8 cellular contexts compared by ENCODE assay signal in genomic region chr4:78517050-78517652, GRCh38. TPM values are rescaled to one million over a fixed set of nuclear protein-coding genes. Genes with fewer than 3 reads are reported as not detected.
DNase-seq lines count a peak whose midpoint lies in the region; ATAC-seq and TF ChIP-seq lines count a peak whose summit lies in the region.

No MANE protein-coding gene starts in this region.

- no peaks in the 10 kb centered on the region for H3K4me1 Mint-ChIP-seq in Calu3 (ENCODE audit: low read depth, unreplicated experiment)
- no peaks in the 10 kb centered on the region for H3K4me1 Mint-ChIP-seq in T-helper 2 cell treated with Interferon-gamma antibody and Interleukin-4, amounts not matched to agents 5 μg/mL and 100 μg/mL, for 36 hours (ENCODE audit: low read depth)

- H3K4me3 Mint-ChIP-seq in Calu3 (ENCODE audit: low read depth, unreplicated experiment), result no peak overlapping the region
- H3K4me3 Mint-ChIP-seq in T-helper 2 cell treated with Interferon-gamma antibody and Interleukin-4, amounts not matched to agents 5 μg/mL and 100 μg/mL, for 36 hours, result no peak overlapping the region

- intact Hi-C loops in Calu3 (cut with micrococcal nuclease; ENCODE audit: unreplicated experiment), result loop anchor here (1.0 to 10.0 kb wide), 4 partner anchors 92 to 558 kb away; no protein-coding TSS in a partner anchor

- TF ChIP-seq CTCF in Calu3 (IDR thresholded peaks at IDR 0.05; ENCODE audit: unreplicated experiment) (peak; percentile 24), WERI-Rb-1 (IDR thresholded peaks at IDR 0.05; ENCODE audit: low read depth, low read length) (peak; percentile 24; the same call in 1 of the 2 replicates), GM20000 (IDR thresholded peaks at IDR 0.05; ENCODE audit: extremely low read depth, missing control alignments) (no peak), omental fat pad (IDR thresholded peaks at IDR 0.05) (no peak)

- no TSS peak for BruUV-seq in Calu3 (replicated peaks; lab: Mats Ljungman, UMichigan)

- H3K27me3 Mint-ChIP-seq in Calu3 (ENCODE audit: unreplicated experiment), result no peaks in the 10 kb centered on the region
- peaks cover 7% of the 10 kb centered on the region for H3K27me3 Mint-ChIP-seq in T-helper 2 cell treated with Interferon-gamma antibody and Interleukin-4, amounts not matched to agents 5 μg/mL and 100 μg/mL, for 36 hours (ENCODE audit: low read depth)

- no peak for ATAC-seq in omental fat pad (ENCODE audit: low FRiP score)

- no peak overlapping the region for H3K27ac ChIP-seq in WERI-Rb-1

- H3K27ac Mint-ChIP-seq in Calu3 (ENCODE audit: unreplicated experiment), result no peak overlapping the region
- H3K27ac Mint-ChIP-seq in T-helper 2 cell treated with Interferon-gamma antibody and Interleukin-4, amounts not matched to agents 5 μg/mL and 100 μg/mL, for 36 hours, result no peak overlapping the region

- H3K27me3 ChIP-seq in WERI-Rb-1 (ENCODE audit: insufficient read depth, low read depth, severe bottlenecking), result no peaks in the 10 kb centered on the region

- no peaks in the 10 kb centered on the region for H3K9me3 ChIP-seq in WERI-Rb-1 (ENCODE audit: severe bottlenecking)

- H3K9me3 Mint-ChIP-seq in Calu3 (ENCODE audit: low read depth, unreplicated experiment), result no peaks in the 10 kb centered on the region
- no peaks in the 10 kb centered on the region for H3K9me3 Mint-ChIP-seq in T-helper 2 cell treated with Interferon-gamma antibody and Interleukin-4, amounts not matched to agents 5 μg/mL and 100 μg/mL, for 36 hours

- no peak overlapping the region for H3K4me3 ChIP-seq in WERI-Rb-1 (ENCODE audit: low read depth, low read length)

- H3K36me3 Mint-ChIP-seq in Calu3 (ENCODE audit: insufficient read depth, unreplicated experiment), result peaks cover 6% of the 10 kb centered on the region
- H3K36me3 Mint-ChIP-seq in T-helper 2 cell treated with Interferon-gamma antibody and Interleukin-4, amounts not matched to agents 5 μg/mL and 100 μg/mL, for 36 hours (ENCODE audit: low read depth), result no peaks in the 10 kb centered on the region

- DNase-seq in Calu3, result no peak
- DNase-seq in KBM-7, result peak; percentile 58
- no peak for DNase-seq in WERI-Rb-1
- DNase-seq in iris pigment epithelial cell (ENCODE audit: low read depth), result peak; percentile 48
- DNase-seq in GM20000 (ENCODE audit: low spot score), result no peak
- no peak for DNase-seq in stimulated activated CD4-positive, alpha-beta T cell treated with anti-CD3 and anti-CD28 coated beads, Interleukin-4, amount 100 ng/mL, for 24 hours
- no peak for DNase-seq in omental fat pad (ENCODE audit: low spot score)
- DNase-seq in T-helper 2 cell treated with Interferon-gamma antibody and Interleukin-4, amounts not matched to agents 5 μg/mL and 100 μg/mL, for 36 hours (ENCODE audit: low spot score), result no peak

- in situ Hi-C loops in KBM-7 (cut with MboI; ENCODE audit: low pct_unique_long_range_greater_than_20kb, low sequenced_read_pairs), result no loop called here

- no peaks in the 10 kb centered on the region for H3K36me3 ChIP-seq in WERI-Rb-1

- CTCF ChIA-PET in Calu3 (lab: Charles Lee), result interaction anchor here (1.2 kb wide), 1 partner anchor 458 kb away, joined by 7 read pairs; no protein-coding TSS in a partner anchor

RNA-seq across cellular contexts. Expression of gene ANXA3, which starts 34.4 kb away (rescaled TPM):
- total RNA-seq in Calu3 (2022) (158 and 188 TPM in 2 replicates), omental fat pad (100 to 1,000 TPM in 2 of 4 donors, 10 to 100 TPM in 2; 76.3 to 217 (median 105) TPM)

Comparison
In these comparisons a context has a peak if more than half of its experiments do, and no peak if none do; other contexts are left out.
1. DNase-seq: peak in KBM-7 (single experiment) and iris pigment epithelial cell (single experiment); none in Calu3 (single experiment), WERI-Rb-1 (single experiment), GM20000 (single experiment), stimulated activated CD4-positive, alpha-beta T cell treated with anti-CD3 and anti-CD28 coated beads, Interleukin-4, amount 100 ng/mL, for 24 hours (single experiment), omental fat pad (single experiment) and T-helper 2 cell treated with Interferon-gamma antibody and Interleukin-4, amounts not matched to agents 5 μg/mL and 100 μg/mL, for 36 hours (single experiment).
2. CTCF ChIP-seq: peak in Calu3 (single experiment) and WERI-Rb-1 (single experiment); none in GM20000 (single experiment) and omental fat pad (0 of 3).